In the genomic region with DNA sequence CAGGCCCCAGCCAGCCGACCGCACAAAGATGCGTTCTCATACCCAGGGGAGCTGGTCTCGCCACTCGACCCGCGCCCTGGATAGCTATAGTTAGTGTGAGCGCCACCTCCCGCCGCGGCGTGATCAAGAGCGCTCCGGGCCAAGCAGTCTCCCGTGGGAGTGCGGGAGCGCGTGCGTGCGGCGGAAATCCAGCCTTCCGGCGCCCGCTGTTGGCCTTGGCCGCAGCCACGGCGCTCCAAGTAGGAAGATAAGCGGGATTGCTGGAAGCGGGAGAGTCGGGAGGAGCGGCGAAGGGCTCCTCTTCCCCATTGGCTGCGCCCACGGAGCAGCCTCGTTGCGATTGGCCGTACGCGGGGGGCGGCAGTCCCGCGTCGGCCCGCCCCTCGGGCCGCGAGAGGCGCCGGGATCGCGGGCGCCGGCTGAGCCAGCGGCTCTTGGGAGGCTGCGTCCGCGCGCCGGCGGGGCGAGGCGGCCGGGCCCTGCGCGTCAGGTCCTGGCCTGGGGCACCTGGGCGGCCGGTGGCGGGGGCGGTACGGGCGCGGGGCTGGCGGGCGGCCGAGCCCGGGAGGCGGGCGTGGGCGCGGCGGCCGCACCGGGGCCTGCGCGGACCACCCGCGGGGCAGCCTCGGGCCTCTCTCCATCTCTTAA, we compare ENCODE assay signal across 8 cellular contexts. TPM values are rescaled to one million over a fixed set of nuclear protein-coding genes. Genes with fewer than 3 reads are reported as not detected.
DNase-seq lines count a peak whose midpoint lies in the region; ATAC-seq and TF ChIP-seq lines count a peak whose summit lies in the region.
"Not testable (repeated sequence)": the region's sequence is repeated elsewhere in the genome, so short reads cannot be mapped to it uniquely, and the experiment has no call there.

No MANE protein-coding gene starts in this region.

- POLR2A ChIA-PET in CD4-positive, alpha-beta memory T cell (lab: Charles Lee; ENCODE audit: partially characterized antibody); activated B cell treated with CpG ODN at 0.5 μM for 24 hours (lab: Charles Lee): not testable (repeated sequence)

- H3K36me3 ChIP-seq in CD4-positive, alpha-beta memory T cell (ENCODE audit: insufficient read depth, low read length); right lobe of liver; prostate gland: not testable (repeated sequence)

- peak overlapping the region in 7 of 8 donors; percentile 69 to 91 (median 84) for H3K4me3 Mint-ChIP-seq in CD4-positive, alpha-beta memory T cell
- peak overlapping the region; percentile 81 to 94 (median 90) for H3K4me3 Mint-ChIP-seq in IgD-negative memory B cell
- peak overlapping the region; percentile 86 for H3K4me3 Mint-ChIP-seq in activated B cell treated with CpG ODN at 0.5 μM for 24 hours
- H3K4me3 Mint-ChIP-seq in activated naive CD4-positive, alpha-beta T cell treated with anti-CD3 and anti-CD28 coated beads, Interleukin-2, amount 50 U/mL, for 24 hours = peak overlapping the region; percentile 83

- not testable (repeated sequence) for H3K4me1 ChIP-seq in CD4-positive, alpha-beta memory T cell (ENCODE audit: insufficient read depth, low read length); right lobe of liver; prostate gland (replicated peaks)

- CTCF ChIA-PET in CD4-positive, alpha-beta memory T cell (lab: Charles Lee; ENCODE audit: partially characterized antibody); activated B cell treated with CpG ODN at 0.5 μM for 24 hours (lab: Charles Lee): not testable (repeated sequence)

- H3K9me3 Mint-ChIP-seq in CD4-positive, alpha-beta memory T cell; IgD-negative memory B cell; activated B cell treated with CpG ODN at 0.5 μM for 24 hours; activated naive CD4-positive, alpha-beta T cell treated with anti-CD3 and anti-CD28 coated beads, Interleukin-2, amount 50 U/mL, for 24 hours: not testable (repeated sequence)

- not testable (repeated sequence) for H3K36me3 Mint-ChIP-seq in CD4-positive, alpha-beta memory T cell; IgD-negative memory B cell; activated B cell treated with CpG ODN at 0.5 μM for 24 hours (ENCODE audit: low read depth); activated naive CD4-positive, alpha-beta T cell treated with anti-CD3 and anti-CD28 coated beads, Interleukin-2, amount 50 U/mL, for 24 hours

- not testable (repeated sequence) for TF ChIP-seq POLR2A in right lobe of liver (IDR thresholded peaks at IDR 0.05); prostate gland (IDR thresholded peaks at IDR 0.05)

- DNase-seq in CD4-positive, alpha-beta memory T cell = peak; percentile 42 to 70 (median 53)
- DNase-seq in activated B cell treated with CpG ODN at 0.5 μM for 24 hours (peak; percentile 61), epithelial cell of esophagus (ENCODE audit: low read depth) (peak; percentile 34), right lobe of liver (peak; percentile 60 to 74 (median 66)), prostate gland (ENCODE audit: low spot score) (peak; percentile 44)
- DNase-seq in stimulated activated naive CD8-positive, alpha-beta T cell treated with anti-CD3 and anti-CD28 coated beads, Interleukin-15, Interleukin-2, amounts not matched to agents 100 U/mL and 50 U/mL, for 24 hours = peak; percentile 14

- peak overlapping the region in 3 of 7 donors; percentile 57 to 77 (median 64) for H3K27ac Mint-ChIP-seq in CD4-positive, alpha-beta memory T cell
- H3K27ac Mint-ChIP-seq in IgD-negative memory B cell (peak overlapping the region in 1 of 3 donors; percentile 62), activated B cell treated with CpG ODN at 0.5 μM for 24 hours (peak overlapping the region; percentile 71)
- not testable (repeated sequence) for H3K27ac Mint-ChIP-seq in activated naive CD4-positive, alpha-beta T cell treated with anti-CD3 and anti-CD28 coated beads, Interleukin-2, amount 50 U/mL, for 24 hours

- TF ChIP-seq CTCF in activated B cell treated with CpG ODN at 0.5 μM for 24 hours (IDR thresholded peaks at IDR 0.05); epithelial cell of esophagus (IDR thresholded peaks at IDR 0.05; ENCODE audit: insufficient read depth, low read depth, low read length, missing control alignments); right lobe of liver (IDR thresholded peaks at IDR 0.05); prostate gland (IDR thresholded peaks at IDR 0.05): not testable (repeated sequence)

- not testable (repeated sequence) for H3K27me3 Mint-ChIP-seq in CD4-positive, alpha-beta memory T cell; IgD-negative memory B cell; activated B cell treated with CpG ODN at 0.5 μM for 24 hours; activated naive CD4-positive, alpha-beta T cell treated with anti-CD3 and anti-CD28 coated beads, Interleukin-2, amount 50 U/mL, for 24 hours

- H3K4me1 Mint-ChIP-seq in CD4-positive, alpha-beta memory T cell; IgD-negative memory B cell; activated B cell treated with CpG ODN at 0.5 μM for 24 hours; activated naive CD4-positive, alpha-beta T cell treated with anti-CD3 and anti-CD28 coated beads, Interleukin-2, amount 50 U/mL, for 24 hours: not testable (repeated sequence)

- peak overlapping the region in 1 of 2 donors; percentile 43 for H3K4me3 ChIP-seq in CD4-positive, alpha-beta memory T cell (ENCODE audit: low read length in 2 of 2)
- H3K4me3 ChIP-seq in epithelial cell of esophagus (ENCODE audit: low read length) = not testable (repeated sequence)
- H3K4me3 ChIP-seq in right lobe of liver (peak overlapping the region; percentile 43 to 49 (median 44)), prostate gland (peak overlapping the region; percentile 29 to 35)

- ATAC-seq in activated B cell treated with CpG ODN at 0.5 μM for 24 hours (ENCODE audit: low read depth) (peak; percentile 61), right lobe of liver (peak in 3 of 4 donors; percentile 63 to 73 (median 70))
- not testable (repeated sequence) for ATAC-seq in stimulated activated naive CD8-positive, alpha-beta T cell treated with anti-CD3 and anti-CD28 coated beads, Interleukin-15, Interleukin-2, amounts not matched to agents 100 U/mL and 50 U/mL, for 24 hours

- H3K9me3 ChIP-seq in CD4-positive, alpha-beta memory T cell (ENCODE audit: control insufficient read depth in 1 of 2, low read length in 2 of 2); right lobe of liver; prostate gland: not testable (repeated sequence)

- H3K27me3 ChIP-seq in CD4-positive, alpha-beta memory T cell (ENCODE audit: insufficient read depth, low read length); right lobe of liver; prostate gland (replicated peaks; ENCODE audit: insufficient read depth): not testable (repeated sequence)

- intact Hi-C loops in CD4-positive, alpha-beta memory T cell (cut with micrococcal nuclease); activated B cell treated with CpG ODN at 0.5 μM for 24 hours (cut with micrococcal nuclease); right lobe of liver (cut with DNase I); prostate gland (cut with DNase I): not testable (repeated sequence)

- not testable (repeated sequence) for H3K27ac ChIP-seq in CD4-positive, alpha-beta memory T cell (ENCODE audit: low read depth, low read length); right lobe of liver; prostate gland

- no CpG with 5 or more reads among the region's 88 CpGs for WGBS in right lobe of liver (ENCODE audit: insufficient coverage, low coverage, low lambda C conversion rate, missing lambda C conversion rate)
- 0% methylated on average over 13 of the region's 88 CpGs for WGBS in prostate gland

RNA-seq across cellular contexts. Expression of gene GOLGA6L22, which starts 35.9 kb away (rescaled TPM):
- not detected for total RNA-seq in CD4-positive, alpha-beta memory T cell
- not detected for polyA plus RNA-seq in CD4-positive, alpha-beta memory T cell
- not detected for polyA plus RNA-seq in IgD-negative memory B cell
- total RNA-seq in activated B cell treated with CpG ODN at 0.5 μM for 24 hours (not detected in 2 replicates), right lobe of liver (not detected), prostate gland (under 1 TPM in 1 of 2 donors, not detected in 1; 0.23 TPM)

Comparison
In these comparisons a context has a peak if more than half of its experiments do, and no peak if none do; other contexts are left out.
1. DNase-seq: peak in every context shown above with its lines; median percentile 66 in right lobe of liver; 61 in activated B cell treated with CpG ODN at 0.5 μM for 24 hours; 53 in CD4-positive, alpha-beta memory T cell; 44 in prostate gland; 34 in epithelial cell of esophagus; 14 in stimulated activated naive CD8-positive, alpha-beta T cell treated with anti-CD3 and anti-CD28 coated beads, Interleukin-15, Interleukin-2, amounts not matched to agents 100 U/mL and 50 U/mL, for 24 hours.